Comparison of ENCODE assay signal across 28 cellular contexts in the genomic region with DNA sequence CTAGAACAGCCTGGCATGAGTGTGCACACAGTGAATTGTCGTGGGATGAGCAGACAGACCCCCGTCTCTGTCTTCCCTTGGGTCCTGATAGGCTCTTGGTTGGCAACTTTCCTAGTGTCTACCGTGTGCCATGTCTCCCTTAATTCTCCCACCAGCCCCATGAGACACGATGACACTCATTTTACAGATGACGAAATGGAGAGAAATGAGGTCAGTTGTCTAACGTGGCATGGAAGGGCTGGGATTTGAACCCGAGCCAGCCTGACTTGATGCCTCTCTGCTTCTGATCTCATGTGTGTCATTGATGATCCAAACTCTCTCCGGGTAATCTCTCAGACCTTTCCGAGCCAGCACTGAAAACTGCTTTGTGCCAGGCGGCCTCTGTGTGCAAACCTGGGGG. TPM values are rescaled to one million over a fixed set of nuclear protein-coding genes. Genes with fewer than 3 reads are reported as not detected.
"Had no signal": no experiment of that assay in that cellular context is flagged by ENCODE, and none has a peak within 500 bp of the region (broad histone marks: within the 10 kb centered on the region; RNA-seq: fewer than 3 reads in every experiment).

No MANE protein-coding gene starts in this region.

- H3K9ac ChIP-seq: parathyroid adenoma had no signal

- H3K9me3 ChIP-seq: esophagus squamous epithelium, psoas muscle, spleen, testis, tibial nerve, upper lobe of right lung, vagina had no signal

- H3K27ac ChIP-seq: hepatocyte, parathyroid adenoma, psoas muscle, spleen, testis, tibial nerve, upper lobe of right lung, vagina had no signal

- DNase-seq: dermis blood vessel endothelial cell; esophagus squamous epithelium; foreskin melanocyte; head of caudate nucleus; left colon; left ventricle myocardium superior; mesenchymal stem cell; naive B cell; occipital lobe; psoas muscle; retina; spleen; stimulated activated CD4-positive, alpha-beta T cell treated with anti-CD3 and anti-CD28 coated beads, Interleukin-15, amount 100 ng/mL, for 24 hours; stimulated activated CD4-positive, alpha-beta T cell treated with anti-CD3 and anti-CD28 coated beads, Interleukin-1b, Interleukin-23, amount 100 ng/mL, for 48 hours; stimulated activated CD4-positive, alpha-beta T cell treated with anti-CD3 and anti-CD28 coated beads, Interleukin-4, amount 100 ng/mL, for 24 hours; stimulated activated naive CD8-positive, alpha-beta T cell treated with anti-CD3 and anti-CD28 coated beads, Interleukin-15, amount 100 ng/mL, for 72 hours; testis; upper lobe of right lung had no signal

- H2AFZ ChIP-seq: hepatocyte, parathyroid adenoma had no signal

- H3K36me3 ChIP-seq: esophagus squamous epithelium, tibial nerve, upper lobe of right lung, vagina had no signal

- ATAC-seq: left colon; left ventricle myocardium superior; psoas muscle; sciatic nerve; stimulated activated naive CD8-positive, alpha-beta T cell treated with anti-CD3 and anti-CD28 coated beads, Interleukin-15, amount 100 ng/mL, for 72 hours; upper lobe of right lung had no signal

- H3K4me2 ChIP-seq: hepatocyte had no signal

- H3K27me3 ChIP-seq: esophagus squamous epithelium, hepatocyte, spleen, testis, tibial nerve, upper lobe of right lung, vagina had no signal

- H3K4me1 ChIP-seq: parathyroid adenoma, psoas muscle, tibial nerve, upper lobe of right lung had no signal

- H3K4me3 ChIP-seq: esophagus squamous epithelium, hepatocyte, lung, psoas muscle, spleen, testis, tibial nerve, upper lobe of right lung, vagina had no signal

- H3K79me2 ChIP-seq: hepatocyte, parathyroid adenoma had no signal

RNA-seq across cellular contexts. Expression of gene KLK14, which starts 8.4 kb away (rescaled TPM):
- total RNA-seq: dermis blood vessel endothelial cell, kidney epithelial cell, occipital lobe, psoas muscle, skeletal muscle tissue, subcutaneous adipose tissue, tibial nerve, upper lobe of right lung, vagina had no signal
- polyA plus RNA-seq: hepatocyte had no signal

RNA-seq across cellular contexts. Expression of gene KLK13, which starts 26.2 kb away (rescaled TPM):
- total RNA-seq: dermis blood vessel endothelial cell, epithelial cell of proximal tubule, hepatocyte, left ventricle myocardium superior, occipital lobe, psoas muscle, skeletal muscle tissue, spleen, subcutaneous adipose tissue, upper lobe of right lung had no signal

RNA-seq across cellular contexts. Expression of gene SIGLEC9, which starts 33.6 kb away (rescaled TPM):
- total RNA-seq: dermis blood vessel endothelial cell, epithelial cell of proximal tubule had no signal

RNA-seq across cellular contexts. Expression of gene SIGLEC7, which starts 51.0 kb away (rescaled TPM):
- total RNA-seq: dermis blood vessel endothelial cell, epithelial cell of proximal tubule, kidney epithelial cell had no signal
